Comparison of ENCODE assay signal across 19 cellular contexts in the genomic region with DNA sequence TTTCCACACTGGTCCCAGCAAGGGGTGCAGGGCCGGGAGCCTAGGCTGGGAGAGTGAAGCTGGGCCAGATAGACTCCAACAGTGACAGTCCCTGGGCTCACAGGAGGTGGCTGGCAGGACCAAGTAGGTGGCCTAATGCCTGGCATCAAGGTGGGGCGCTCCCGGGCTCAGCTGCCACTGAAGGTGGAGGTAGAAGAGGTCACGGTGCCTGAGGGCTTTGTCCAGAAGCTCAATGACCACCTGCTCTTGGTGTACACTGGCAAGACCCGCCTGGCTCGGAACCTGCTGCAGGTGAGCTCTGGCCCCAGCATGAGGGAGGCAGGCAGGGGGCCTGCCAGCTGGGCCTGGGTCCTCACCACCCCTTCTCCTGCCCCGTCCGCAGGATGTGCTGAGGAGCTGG. TPM values are rescaled to one million over a fixed set of nuclear protein-coding genes. Genes with fewer than 3 reads are reported as not detected.
DNase-seq lines count a peak whose midpoint lies in the region; ATAC-seq, FAIRE-seq and TF ChIP-seq lines count a peak whose summit lies in the region.
"Had no signal": no experiment of that assay in that cellular context is flagged by ENCODE, and none has a peak within 500 bp of the region (broad histone marks: within the 10 kb centered on the region; RNA-seq: fewer than 3 reads in every experiment).

No MANE protein-coding gene starts in this region.

- H3K79me2 ChIP-seq in KMS-11 (ENCODE audit: insufficient read depth, low read depth): no peaks in the 10 kb centered on the region
- no peaks in the 10 kb centered on the region for H3K79me2 ChIP-seq in K562 (ENCODE audit: control insufficient read depth, insufficient read depth, low read length)

- H3K4me3 Mint-ChIP-seq in activated T-cell treated with anti-CD3 and anti-CD28 coated beads, Interleukin-2, amount 50 U/mL, for 24 hours: no peak overlapping the region
- H3K4me3 Mint-ChIP-seq: CD4-positive, CD25-positive, alpha-beta regulatory T cell; neural progenitor cell had no signal

- TF ChIP-seq CTCF in KMS-11 (conservative IDR thresholded peaks at IDR 0.05; ENCODE audit: low read depth, low read length) (no peak), K562 (IDR thresholded peaks at IDR 0.05 in 2 of 3, conservative IDR thresholded peaks at IDR 0.05 in 1 of 3; ENCODE audit: insufficient read depth in 2 of 3, low read depth in 1 of 3, low read length in 3 of 3) (no peak), psoas muscle (IDR thresholded peaks at IDR 0.05) (no peak)

- 93% methylated on average over 6 of the region's 8 CpGs for WGBS in K562 (ENCODE audit: insufficient coverage, low coverage, missing lambda C conversion rate)
- WGBS in psoas muscle, 3 donors: 90 to 95% (median 92%) methylated on average over 8 of the region's 8 CpGs

- peak overlapping the region; percentile 93 for H3K27ac Mint-ChIP-seq in activated T-cell treated with anti-CD3 and anti-CD28 coated beads, Interleukin-2, amount 50 U/mL, for 24 hours
- H3K27ac Mint-ChIP-seq: neural progenitor cell had no signal

- H3K4me1 ChIP-seq in KMS-11 (ENCODE audit: low read depth, poor library complexity, severe bottlenecking): peaks cover 44% of the 10 kb centered on the region
- peaks cover 0 to 21% of the 10 kb centered on the region in 2 experiments; a peak in 2 of 5 replicates for H3K4me1 ChIP-seq in K562 (replicated peaks in 1 of 2; ENCODE audit: control insufficient read depth in 2 of 2, insufficient read depth in 2 of 2, low read length in 2 of 2)
- H3K4me1 ChIP-seq in psoas muscle: peaks cover 25% of the 10 kb centered on the region
- no peaks in the 10 kb centered on the region for H3K4me1 ChIP-seq in HAP-1
- H3K4me1 ChIP-seq: neural progenitor cell, Peyer's patch had no signal

- peaks cover 68% of the 10 kb centered on the region for H3K36me3 Mint-ChIP-seq in activated T-cell treated with anti-CD3 and anti-CD28 coated beads, Interleukin-2, amount 50 U/mL, for 24 hours (ENCODE audit: low read depth)

- intact Hi-C loops in K562 (cut with micrococcal nuclease): no loop called here
- intact Hi-C loops in psoas muscle (cut with DNase I): no loop called here

- H2AFZ ChIP-seq in KMS-11 (ENCODE audit: low read depth): no peak overlapping the region
- no peak overlapping the region for H2AFZ ChIP-seq in K562 (ENCODE audit: low read depth, low read length)
- H2AFZ ChIP-seq: neural progenitor cell had no signal

- peaks cover 31% of the 10 kb centered on the region for H3K4me1 Mint-ChIP-seq in activated T-cell treated with anti-CD3 and anti-CD28 coated beads, Interleukin-2, amount 50 U/mL, for 24 hours (ENCODE audit: low read depth)
- H3K4me1 Mint-ChIP-seq: neural progenitor cell had no signal

- no TSS peak for BruUV-seq in K562 (replicated peaks; lab: Mats Ljungman, UMichigan)

- H3K9me3 ChIP-seq in K562 (replicated peaks; ENCODE audit: control insufficient read depth, insufficient read depth, low read depth, low read length): no peaks in the 10 kb centered on the region
- no peaks in the 10 kb centered on the region for H3K9me3 ChIP-seq in psoas muscle
- H3K9me3 ChIP-seq in HAP-1: no peaks in the 10 kb centered on the region
- H3K9me3 ChIP-seq: Peyer's patch had no signal

- H3K9me1 ChIP-seq in K562 (ENCODE audit: control insufficient read depth, insufficient read depth, low read length): peaks cover 3% of the 10 kb centered on the region

- H3K4me2 ChIP-seq in KMS-11 (peak overlapping the region; percentile 55; the same call in 1 of the 2 replicates), K562 (ENCODE audit: insufficient read depth, low read length) (no peak overlapping the region)
- H3K4me2 ChIP-seq: neural progenitor cell had no signal

- no peak overlapping the region for H3K9ac ChIP-seq in KMS-11
- no peak overlapping the region for H3K9ac ChIP-seq in K562 (ENCODE audit: insufficient read depth in 1 of 2, low read depth in 2 of 2, low read length in 2 of 2)
- H3K9ac ChIP-seq: neural progenitor cell had no signal

- H3K4me3 ChIP-seq in KMS-11 (IDR thresholded peaks at IDR 0.05; ENCODE audit: insufficient read depth, low read depth, low read length) (no peak overlapping the region), K562 (no peak overlapping the region), psoas muscle (no peak overlapping the region), HAP-1 (no peak overlapping the region)
- H3K4me3 ChIP-seq: neural progenitor cell, Peyer's patch had no signal

- in situ Hi-C loops in K562 (cut with MboI): no loop called here
- in situ Hi-C loops in HAP-1 (cut with MboI; ENCODE audit: low sequenced_read_pairs): no loop called here

- H4K20me1 ChIP-seq in KMS-11 (ENCODE audit: insufficient read depth) (no peaks in the 10 kb centered on the region), K562 (replicated peaks; ENCODE audit: control insufficient read depth, insufficient read depth, low read length) (peaks cover 3% of the 10 kb centered on the region; the same call in 1 of the 2 replicates)

- no peaks in the 10 kb centered on the region for H3K27me3 Mint-ChIP-seq in activated T-cell treated with anti-CD3 and anti-CD28 coated beads, Interleukin-2, amount 50 U/mL, for 24 hours
- H3K27me3 Mint-ChIP-seq: CD4-positive, CD25-positive, alpha-beta regulatory T cell had no signal

- POLR2A ChIA-PET in K562 (lab: Yijun Ruan, JAX): interaction anchor here (0.5 to 2.2 kb wide), 12 partner anchors 9 to 132 kb away, joined by 3 to 10 read pairs (median 4); a partner anchor contains a TSS

- no peak for FAIRE-seq in K562 (lab: Jason Lieb, UNC)
- FAIRE-seq: urothelium cell line had no signal

- TF ChIP-seq EP300 in K562 (IDR thresholded peaks at IDR 0.05; ENCODE audit: low read length): no peak

- H3K9me3 Mint-ChIP-seq in activated T-cell treated with anti-CD3 and anti-CD28 coated beads, Interleukin-2, amount 50 U/mL, for 24 hours: no peaks in the 10 kb centered on the region
- H3K9me3 Mint-ChIP-seq: CD4-positive, CD25-positive, alpha-beta regulatory T cell; neural progenitor cell had no signal

- DNase-seq in activated T-cell treated with anti-CD3 and anti-CD28 coated beads, Interleukin-2, amount 50 U/mL, for 24 hours: no peak
- DNase-seq in activated T-cell treated with anti-CD3 and anti-CD28 coated beads for 4 hours (no peak), K562 (ENCODE audit: extremely low read depth in 1 of 4, low spot score in 3 of 4) (no peak), psoas muscle (no peak), NCI-H2171 (lab: John Stamatoyannopoulos, UW) (no peak), HAP-1 (ENCODE audit: low spot score in 2 of 2) (no peak)
- no peak for DNase-seq in stimulated activated naive CD4-positive, alpha-beta T cell (lab: John Stamatoyannopoulos, UW)
- DNase-seq: CD4-positive, CD25-positive, alpha-beta regulatory T cell; cerebellar nuclear complex; effector memory CD4-positive, alpha-beta T cell; GOT3; mesendoderm; NCI-H774; Peyer's patch; stimulated activated CD4-positive, alpha-beta T cell treated with anti-CD3 and anti-CD28 coated beads, Interleukin-15, amount 100 ng/mL, for 24 hours had no signal

- TF ChIP-seq RAD21 in K562 (CRISPR knock-in tag; conservative IDR thresholded peaks at IDR 0.05 in 1 of 2, IDR thresholded peaks at IDR 0.05 in 1 of 2): no peak

- peak overlapping the region; percentile 75; the same call in 1 of the 2 replicates for H3K27ac ChIP-seq in KMS-11
- no peak overlapping the region for H3K27ac ChIP-seq in K562 (ENCODE audit: extremely low read depth, low read depth, low read length)
- peak overlapping the region; percentile 77 for H3K27ac ChIP-seq in psoas muscle
- H3K27ac ChIP-seq: neural progenitor cell, Peyer's patch, VCaP had no signal

- H3K36me3 ChIP-seq in KMS-11 (ENCODE audit: insufficient read depth): no peaks in the 10 kb centered on the region
- H3K36me3 ChIP-seq in K562 (ENCODE audit: control insufficient read depth, insufficient read depth, low read length): peaks cover 58% of the 10 kb centered on the region; the same call in 2 of the 3 replicates
- H3K36me3 ChIP-seq in psoas muscle (ENCODE audit: insufficient read depth in 1 of 2, low read depth in 1 of 2): peaks cover 0 to 72% of the 10 kb centered on the region in 2 donors
- H3K36me3 ChIP-seq in HAP-1 (replicated peaks): peaks cover 38% of the 10 kb centered on the region
- H3K36me3 ChIP-seq: neural progenitor cell had no signal

- ATAC-seq in K562: no peak
- no peak for ATAC-seq in psoas muscle

- no peak for TF ChIP-seq POLR2A in K562 (conservative IDR thresholded peaks at IDR 0.05)

- CTCF ChIA-PET in K562 (lab: Yijun Ruan, JAX; ENCODE audit: low intra/inter-chr PET ratio): no interaction called here

- H3K27me3 ChIP-seq in KMS-11 (ENCODE audit: insufficient read depth, low read depth) (no peaks in the 10 kb centered on the region), K562 (ENCODE audit: control insufficient read depth in 2 of 2, insufficient read depth in 2 of 2, low read length in 2 of 2) (no peaks in the 10 kb centered on the region), psoas muscle (ENCODE audit: insufficient read depth in 3 of 3, low read length in 2 of 3) (no peaks in the 10 kb centered on the region), HAP-1 (ENCODE audit: low read depth) (no peaks in the 10 kb centered on the region)
- H3K27me3 ChIP-seq: neural progenitor cell, Peyer's patch had no signal

RNA-seq across cellular contexts. Expression of a gene that starts 23.8 kb away (rescaled TPM):
- total RNA-seq in K562 (2011; cell fraction: chromatin; rRNA removed; ENCODE audit: low replicate concordance): 66.2 and 212 TPM in 2 replicates
- 117 and 131 TPM in 2 replicates for total RNA-seq in K562 (2011; cell fraction: nucleolus; rRNA removed)
- 80.1 and 84.7 TPM in 2 replicates for total RNA-seq in K562 (2011; cell fraction: nucleoplasm; rRNA removed)
- 12.6 and 15.6 TPM in 2 replicates for total RNA-seq in K562 (2014; rRNA removed)
- 4.7 and 6.9 TPM in 2 replicates for total RNA-seq in K562 (2014; rRNA removed; fragmentation: Illumina TruSeq; extraction: Trizol)
- total RNA-seq in K562 (2015; rRNA removed; fragmentation: Illumina TruSeq; extraction: Trizol): 7.4 and 7.7 TPM in 2 replicates
- 18.6 and 19.0 TPM in 2 replicates for total RNA-seq in K562 (2021)
- 13.5 and 22.6 TPM in 2 replicates for polyA plus RNA-seq in K562 (2011; rRNA removed)
- 16.3 and 19.3 TPM in 2 replicates for polyA plus RNA-seq in K562 (2011; cell fraction: cytosol; rRNA removed)
- 115 and 146 TPM in 2 replicates for polyA plus RNA-seq in K562 (2011; cell fraction: nucleus; rRNA removed)
- polyA plus RNA-seq in K562 (2012): 10.0 and 16.5 TPM in 2 replicates
- polyA plus RNA-seq in K562 (2014; fragmentation: Illumina TruSeq; extraction: Trizol): 8.3 and 9.1 TPM in 2 replicates
- 1 to 10 TPM in 1 of 2 experiments, under 1 TPM in 1; 0.92 to 1.1 TPM for polyA plus RNA-seq in K562 (2014; fragmentation: Nextera tagmentation; extraction: Ambion mirVana)
- polyA plus RNA-seq in K562 (2014; rRNA removed): 15.1 and 19.9 TPM in 2 replicates
- polyA minus RNA-seq in K562 (2011; rRNA and poly(A)+ RNA removed): 7.5 and 9.5 TPM in 2 replicates
- 8.0 and 12.0 TPM in 2 replicates for polyA minus RNA-seq in K562 (2011; cell fraction: cytosol; rRNA and poly(A)+ RNA removed)
- polyA minus RNA-seq in K562 (2011; cell fraction: nucleus; rRNA and poly(A)+ RNA removed): 25.0 and 31.0 TPM in 2 replicates
- total RNA-seq in psoas muscle: 10 to 100 TPM in 2 of 4 donors, 1 to 10 TPM in 2; 4.9 to 11.0 (median 9.3) TPM
- polyA plus RNA-seq in psoas muscle: 1 to 10 TPM; 5.7 to 8.0 (median 6.0) TPM

RNA-seq across cellular contexts. Expression of a gene that starts 39.3 kb away (rescaled TPM):
- total RNA-seq in K562 (2011; cell fraction: chromatin; rRNA removed; ENCODE audit: low replicate concordance): 87.4 and 216 TPM in 2 replicates
- total RNA-seq in K562 (2011; cell fraction: nucleolus; rRNA removed): 182 and 184 TPM in 2 replicates
- total RNA-seq in K562 (2011; cell fraction: nucleoplasm; rRNA removed): 128 and 145 TPM in 2 replicates
- total RNA-seq in K562 (2014; rRNA removed) (75.5 and 95.5 TPM in 2 replicates), K562 (2014; rRNA removed; fragmentation: Illumina TruSeq; extraction: Trizol) (23.7 and 31.8 TPM in 2 replicates), K562 (2015; rRNA removed; fragmentation: Illumina TruSeq; extraction: Trizol) (48.9 and 53.8 TPM in 2 replicates), K562 (2021) (98.9 and 108 TPM in 2 replicates), psoas muscle (10 to 100 TPM; 16.8 to 33.0 (median 22.6) TPM)
- polyA plus RNA-seq in K562 (2011; rRNA removed) (34.3 and 40.9 TPM in 2 replicates), K562 (2014; fragmentation: Illumina TruSeq; extraction: Trizol) (25.1 and 50.7 TPM in 2 replicates), K562 (2014; fragmentation: Nextera tagmentation; extraction: Ambion mirVana) (1 to 10 TPM; 1.5 to 2.4 TPM), K562 (2014; rRNA removed) (50.5 and 57.8 TPM in 2 replicates), psoas muscle (10 to 100 TPM in 1 of 3 donors, 1 to 10 TPM in 2; 7.0 to 19.8 (median 8.9) TPM)
- polyA plus RNA-seq in K562 (2011; cell fraction: cytosol; rRNA removed): 50.0 and 87.1 TPM in 2 replicates
- 25.8 and 38.5 TPM in 2 replicates for polyA plus RNA-seq in K562 (2011; cell fraction: nucleus; rRNA removed)
- 67.8 and 92.0 TPM in 2 replicates for polyA plus RNA-seq in K562 (2012)
- polyA minus RNA-seq in K562 (2011; rRNA and poly(A)+ RNA removed): 57.6 and 96.4 TPM in 2 replicates
- 126 and 151 TPM in 2 replicates for polyA minus RNA-seq in K562 (2011; cell fraction: cytosol; rRNA and poly(A)+ RNA removed)
- polyA minus RNA-seq in K562 (2011; cell fraction: nucleus; rRNA and poly(A)+ RNA removed): 24.9 and 34.4 TPM in 2 replicates

RNA-seq across cellular contexts. Expression of a gene that starts 45.2 kb away (rescaled TPM):
- total RNA-seq in K562 (2011; cell fraction: chromatin; rRNA removed; ENCODE audit: low replicate concordance): 128 and 175 TPM in 2 replicates
- total RNA-seq in K562 (2011; cell fraction: nucleolus; rRNA removed): 70.0 and 73.4 TPM in 2 replicates
- 87.9 and 95.3 TPM in 2 replicates for total RNA-seq in K562 (2011; cell fraction: nucleoplasm; rRNA removed)
- 43.2 and 59.0 TPM in 2 replicates for total RNA-seq in K562 (2014; rRNA removed)
- total RNA-seq in K562 (2014; rRNA removed; fragmentation: Illumina TruSeq; extraction: Trizol): 39.5 and 44.4 TPM in 2 replicates
- 41.2 and 42.6 TPM in 2 replicates for total RNA-seq in K562 (2015; rRNA removed; fragmentation: Illumina TruSeq; extraction: Trizol)
- total RNA-seq in K562 (2021): 66.7 and 69.8 TPM in 2 replicates
- polyA plus RNA-seq in K562 (2011; rRNA removed): 69.2 and 73.9 TPM in 2 replicates
- polyA plus RNA-seq in K562 (2011; cell fraction: cytosol; rRNA removed): 55.1 and 86.3 TPM in 2 replicates
- polyA plus RNA-seq in K562 (2011; cell fraction: nucleus; rRNA removed): 150 and 164 TPM in 2 replicates
- 61.8 and 77.6 TPM in 2 replicates for polyA plus RNA-seq in K562 (2012)
- polyA plus RNA-seq in K562 (2014; fragmentation: Illumina TruSeq; extraction: Trizol): 44.2 and 48.9 TPM in 2 replicates
- polyA plus RNA-seq in K562 (2014; fragmentation: Nextera tagmentation; extraction: Ambion mirVana): 10 to 100 TPM; 13.7 to 37.4 TPM
- polyA plus RNA-seq in K562 (2014; rRNA removed): 49.1 and 55.9 TPM in 2 replicates
- polyA minus RNA-seq in K562 (2011; rRNA and poly(A)+ RNA removed): 67.7 and 72.4 TPM in 2 replicates
- polyA minus RNA-seq in K562 (2011; cell fraction: cytosol; rRNA and poly(A)+ RNA removed): 30.7 and 31.3 TPM in 2 replicates
- polyA minus RNA-seq in K562 (2011; cell fraction: nucleus; rRNA and poly(A)+ RNA removed): 27.5 and 41.7 TPM in 2 replicates
- 10 to 100 TPM; 41.7 to 77.8 (median 64.9) TPM for total RNA-seq in psoas muscle
- 10 to 100 TPM; 29.1 to 80.3 (median 41.4) TPM for polyA plus RNA-seq in psoas muscle

RNA-seq across cellular contexts. Expression of a gene that starts 45.4 kb away (rescaled TPM):
- total RNA-seq in K562 (2011; cell fraction: chromatin; rRNA removed; ENCODE audit: low replicate concordance): 616 and 628 TPM in 2 replicates
- total RNA-seq in K562 (2011; cell fraction: nucleolus; rRNA removed): 207 and 261 TPM in 2 replicates
- 272 and 275 TPM in 2 replicates for total RNA-seq in K562 (2011; cell fraction: nucleoplasm; rRNA removed)
- total RNA-seq in K562 (2014; rRNA removed): 98.9 and 208 TPM in 2 replicates
- total RNA-seq in K562 (2014; rRNA removed; fragmentation: Illumina TruSeq; extraction: Trizol): 221 and 275 TPM in 2 replicates
- 252 and 265 TPM in 2 replicates for total RNA-seq in K562 (2015; rRNA removed; fragmentation: Illumina TruSeq; extraction: Trizol)
- total RNA-seq in K562 (2021): 513 and 546 TPM in 2 replicates
- polyA plus RNA-seq in K562 (2011; rRNA removed): 172 and 248 TPM in 2 replicates
- polyA plus RNA-seq in K562 (2011; cell fraction: cytosol; rRNA removed): 249 and 266 TPM in 2 replicates
- polyA plus RNA-seq in K562 (2011; cell fraction: nucleus; rRNA removed): 317 and 410 TPM in 2 replicates
- polyA plus RNA-seq in K562 (2012): 179 and 231 TPM in 2 replicates
- polyA plus RNA-seq in K562 (2014; fragmentation: Illumina TruSeq; extraction: Trizol): 349 and 430 TPM in 2 replicates
- polyA plus RNA-seq in K562 (2014; fragmentation: Nextera tagmentation; extraction: Ambion mirVana): 100 to 1,000 TPM; 209 to 414 TPM
- polyA plus RNA-seq in K562 (2014; rRNA removed): 103 and 105 TPM in 2 replicates
- 327 and 380 TPM in 2 replicates for polyA minus RNA-seq in K562 (2011; rRNA and poly(A)+ RNA removed)
- 234 and 252 TPM in 2 replicates for polyA minus RNA-seq in K562 (2011; cell fraction: cytosol; rRNA and poly(A)+ RNA removed)
- 101 and 174 TPM in 2 replicates for polyA minus RNA-seq in K562 (2011; cell fraction: nucleus; rRNA and poly(A)+ RNA removed)
- 100 to 1,000 TPM; 145 to 178 (median 157) TPM for total RNA-seq in psoas muscle
- polyA plus RNA-seq in psoas muscle: 100 to 1,000 TPM in 1 of 3 donors, 10 to 100 TPM in 2; 50.0 to 117 (median 59.9) TPM
